In genomic region chr1:146487555-146487954, GRCh38 we compare ENCODE assay signal across 7 cellular contexts.
DNase-seq lines count a peak whose midpoint lies in the region; ATAC-seq, FAIRE-seq and TF ChIP-seq lines count a peak whose summit lies in the region.
"Not testable (repeated sequence)": the region's sequence is repeated elsewhere in the genome, so short reads cannot be mapped to it uniquely, and the experiment has no call there.

No MANE protein-coding gene starts in this region.

- not testable (repeated sequence) for H3K36me3 Mint-ChIP-seq in WTC11

- not testable (repeated sequence) for TF ChIP-seq CTCF in WTC11 (IDR thresholded peaks at IDR 0.05); heart left ventricle (IDR thresholded peaks at IDR 0.05); pancreas (IDR thresholded peaks at IDR 0.05)

- WGBS in heart left ventricle, 4 donors, result no CpG with 5 or more reads among the region's 6 CpGs
- WGBS in pancreas, 2 donors, result no CpG with 5 or more reads among the region's 6 CpGs

- H3K27ac ChIP-seq in heart left ventricle, pancreas: not testable (repeated sequence)

- intact Hi-C loops in Right ventricle myocardium inferior (cut with DNase I); heart left ventricle (cut with DNase I); left cardiac atrium (cut with DNase I); left ventricle myocardium superior (cut with micrococcal nuclease); left colon (cut with DNase I, micrococcal nuclease); pancreas (cut with DNase I): not testable (repeated sequence)

- CTCF ChIA-PET in WTC11 (lab: Charles Lee), result not testable (repeated sequence)

- DNase-seq in WTC11 (ENCODE audit: low spot score); Right ventricle myocardium inferior (ENCODE audit: missing footprints); heart left ventricle; left cardiac atrium; left ventricle myocardium superior; left colon; pancreas: not testable (repeated sequence)

- not testable (repeated sequence) for H3K36me3 ChIP-seq in heart left ventricle, pancreas

- not testable (repeated sequence) for TF ChIP-seq POLR2A in heart left ventricle (IDR thresholded peaks at IDR 0.05)

- not testable (repeated sequence) for H3K4me1 ChIP-seq in heart left ventricle, pancreas

- H3K9me3 ChIP-seq in heart left ventricle, pancreas: not testable (repeated sequence)

- H3K4me1 Mint-ChIP-seq in WTC11, result not testable (repeated sequence)

- ATAC-seq in WTC11 (peak; percentile 29), Right ventricle myocardium inferior (peak; percentile 51), heart left ventricle (peak; percentile 23 to 76 (median 56)), left cardiac atrium (peak; percentile 65 to 75), left ventricle myocardium superior (peak; percentile 81), left colon (peak; percentile 31), pancreas (peak in 3 of 4 donors; percentile 24 to 40 (median 37))

- H3K27me3 ChIP-seq in heart left ventricle, pancreas: not testable (repeated sequence)

- not testable (repeated sequence) for H3K27ac Mint-ChIP-seq in WTC11

- H3K9me3 Mint-ChIP-seq in WTC11, result not testable (repeated sequence)

- peak overlapping the region in 2 of 12 donors; percentile 46 to 54 for H3K4me3 ChIP-seq in heart left ventricle
- H3K4me3 ChIP-seq in pancreas, result not testable (repeated sequence)

- H3K4me3 Mint-ChIP-seq in WTC11, result not testable (repeated sequence)

- not testable (repeated sequence) for H3K27me3 Mint-ChIP-seq in WTC11 (ENCODE audit: low read depth)

- POLR2A ChIA-PET in WTC11 (lab: Charles Lee), result not testable (repeated sequence)

- not testable (repeated sequence) for FAIRE-seq in pancreas (lab: Jason Lieb, UNC)

Comparison
In these comparisons a context has a peak if more than half of its experiments do, and no peak if none do; other contexts are left out.
1. ATAC-seq: peak in every context shown above with its lines; median percentile 81 in left ventricle myocardium superior; 70 in left cardiac atrium; 56 in heart left ventricle; 51 in Right ventricle myocardium inferior; 37 in pancreas; 31 in left colon; 29 in WTC11.